13 cellular contexts compared by ENCODE assay signal in the genomic region with DNA sequence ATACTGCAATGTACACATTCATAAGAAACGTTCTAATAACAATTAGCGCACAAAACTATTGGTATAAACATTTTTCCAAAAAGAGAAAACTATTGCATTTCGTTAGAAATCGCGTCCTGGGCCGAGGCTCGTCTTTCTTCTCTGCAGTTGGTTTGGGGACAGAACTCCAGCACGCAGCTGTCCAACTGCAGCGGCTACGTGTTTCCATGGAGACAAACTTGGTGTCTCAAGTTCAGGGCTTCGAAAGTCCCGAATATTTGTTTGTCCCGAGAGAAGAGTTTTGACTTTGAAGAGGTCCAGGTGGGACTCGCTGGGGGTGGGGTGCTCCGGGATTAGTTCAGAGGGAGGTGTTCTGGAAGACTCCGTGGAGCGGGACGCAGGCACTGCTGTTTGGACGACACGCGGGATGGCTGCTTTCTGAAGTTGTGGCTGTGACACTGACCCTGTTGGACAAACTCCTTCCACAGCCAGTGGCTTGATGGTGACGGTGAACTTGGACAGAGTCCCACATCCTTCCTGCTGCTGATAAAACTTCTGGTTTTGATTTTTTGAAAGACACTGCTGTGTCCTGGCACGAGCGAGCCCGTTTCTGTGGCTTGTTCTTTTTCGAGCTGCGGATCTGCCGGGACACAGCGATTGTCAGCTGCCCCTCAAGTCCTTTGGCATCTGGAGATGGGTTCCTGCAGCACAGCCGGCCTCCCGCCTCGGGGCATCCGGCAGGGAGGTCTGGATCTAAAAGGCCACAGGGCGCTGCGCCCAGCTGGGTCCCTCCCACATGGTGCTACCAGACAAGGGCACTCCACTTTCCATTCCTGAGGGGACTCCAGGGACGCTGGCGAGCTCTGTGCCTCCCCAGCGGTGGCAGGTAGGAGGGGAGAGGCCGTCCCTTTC. TPM values are rescaled to one million over a fixed set of nuclear protein-coding genes. Genes with fewer than 3 reads are reported as not detected.
A peak's percentile ranks its signal among the peaks of the same experiment; 100 is the strongest.
DNase-seq lines count a peak whose midpoint lies in the region; ATAC-seq and TF ChIP-seq lines count a peak whose summit lies in the region.
"Had no signal": no experiment of that assay in that cellular context is flagged by ENCODE, and none has a peak within 500 bp of the region (broad histone marks: within the 10 kb centered on the region; RNA-seq: fewer than 3 reads in every experiment).

No MANE protein-coding gene starts in this region.

- no peak overlapping the region for H3K27ac Mint-ChIP-seq in activated T-cell treated with anti-CD3 and anti-CD28 coated beads, Interleukin-2, amount 50 U/mL, for 72 hours
- H3K27ac Mint-ChIP-seq: activated CD4-positive, alpha-beta T cell treated with anti-CD3 and anti-CD28 coated beads, Interleukin-2, amount 10 ng/mL, durations not matched to agents 24 days and 14 days; CD4-positive, alpha-beta memory T cell had no signal

- H3K4me1 Mint-ChIP-seq in activated T-cell treated with anti-CD3 and anti-CD28 coated beads, Interleukin-2, amount 50 U/mL, for 72 hours (ENCODE audit: low read depth): peaks cover 11% of the 10 kb centered on the region
- H3K4me1 Mint-ChIP-seq: CD4-positive, alpha-beta memory T cell had no signal

- ATAC-seq in activated T-cell treated with anti-CD3 and anti-CD28 coated beads, Interleukin-2, amount 50 U/mL, for 72 hours (replicated peaks in 1 of 2): no peak
- no peak for ATAC-seq in HG03439 (IDR thresholded peaks at IDR 0.05; ENCODE audit: unreplicated experiment)
- ATAC-seq in GM19467 (IDR thresholded peaks at IDR 0.05; ENCODE audit: unreplicated experiment): no peak

- H3K27ac ChIP-seq in brain microvascular endothelial cell: no peak overlapping the region
- peak overlapping the region; percentile 46 for H3K27ac ChIP-seq in hepatocyte
- H3K27ac ChIP-seq in sigmoid colon: peak overlapping the region; percentile 45 to 76 (median 47)
- H3K27ac ChIP-seq: suprapubic skin had no signal

- intact Hi-C loops in sigmoid colon (cut with DNase I): no loop called here

- no peaks in the 10 kb centered on the region for H3K36me3 Mint-ChIP-seq in activated T-cell treated with anti-CD3 and anti-CD28 coated beads, Interleukin-2, amount 50 U/mL, for 72 hours (ENCODE audit: insufficient read depth in 2 of 2)
- H3K36me3 Mint-ChIP-seq: CD4-positive, alpha-beta memory T cell had no signal

- TF ChIP-seq CTCF in brain microvascular endothelial cell (IDR thresholded peaks at IDR 0.05; ENCODE audit: low read depth, low read length, missing control alignments) (no peak), hepatocyte (IDR thresholded peaks at IDR 0.05; ENCODE audit: poor library complexity) (no peak), sigmoid colon (IDR thresholded peaks at IDR 0.05) (no peak)

- H2AFZ ChIP-seq in hepatocyte: no peak overlapping the region

- peak overlapping the region; percentile 56 for H3K4me2 ChIP-seq in hepatocyte

- no peak for TF ChIP-seq POLR2A in sigmoid colon (IDR thresholded peaks at IDR 0.05)

- TF ChIP-seq EP300 in sigmoid colon (IDR thresholded peaks at IDR 0.05): no peak

- H3K9me3 ChIP-seq in hepatocyte (ENCODE audit: low read depth): no peaks in the 10 kb centered on the region
- H3K9me3 ChIP-seq in sigmoid colon: no peaks in the 10 kb centered on the region
- H3K9me3 ChIP-seq: suprapubic skin had no signal

- no peaks in the 10 kb centered on the region for H4K20me1 ChIP-seq in hepatocyte (ENCODE audit: insufficient read depth, poor library complexity, severe bottlenecking)

- H3K4me1 ChIP-seq in hepatocyte (ENCODE audit: insufficient read depth) (peaks cover 17% of the 10 kb centered on the region), sigmoid colon (peaks cover 0 to 21% (median 11%) of the 10 kb centered on the region in 4 donors)

- no peaks in the 10 kb centered on the region for H3K9me3 Mint-ChIP-seq in activated T-cell treated with anti-CD3 and anti-CD28 coated beads, Interleukin-2, amount 50 U/mL, for 72 hours
- H3K9me3 Mint-ChIP-seq: activated CD4-positive, alpha-beta T cell treated with anti-CD3 and anti-CD28 coated beads, Interleukin-2, amount 10 ng/mL, durations not matched to agents 24 days and 14 days had no signal

- in situ Hi-C loops in brain microvascular endothelial cell (cut with HindIII; ENCODE audit: low pct_ligation_motif_present, low sequenced_read_pairs): no loop called here

- no peak overlapping the region for H3K4me3 ChIP-seq in brain microvascular endothelial cell (ENCODE audit: low read depth, low read length)
- no peak overlapping the region for H3K4me3 ChIP-seq in hepatocyte
- no peak overlapping the region for H3K4me3 ChIP-seq in sigmoid colon
- H3K4me3 ChIP-seq: suprapubic skin had no signal

- no peaks in the 10 kb centered on the region for H3K9me2 ChIP-seq in hepatocyte (replicated peaks; ENCODE audit: insufficient read depth)

- H3K4me3 Mint-ChIP-seq in activated T-cell treated with anti-CD3 and anti-CD28 coated beads, Interleukin-2, amount 50 U/mL, for 72 hours: no peak overlapping the region
- H3K4me3 Mint-ChIP-seq: activated CD4-positive, alpha-beta T cell treated with anti-CD3 and anti-CD28 coated beads, Interleukin-2, amount 10 ng/mL, durations not matched to agents 24 days and 14 days; CD4-positive, alpha-beta memory T cell had no signal

- no peaks in the 10 kb centered on the region for H3K36me3 ChIP-seq in brain microvascular endothelial cell (replicated peaks)
- H3K36me3 ChIP-seq in hepatocyte (replicated peaks; ENCODE audit: insufficient read depth, low read depth): no peaks in the 10 kb centered on the region
- peaks cover 4 to 42% (median 21%) of the 10 kb centered on the region in 4 donors for H3K36me3 ChIP-seq in sigmoid colon

- no peaks in the 10 kb centered on the region for H3K79me2 ChIP-seq in hepatocyte

- no peaks in the 10 kb centered on the region for H3K27me3 Mint-ChIP-seq in activated T-cell treated with anti-CD3 and anti-CD28 coated beads, Interleukin-2, amount 50 U/mL, for 72 hours (ENCODE audit: low read depth)
- H3K27me3 Mint-ChIP-seq: activated CD4-positive, alpha-beta T cell treated with anti-CD3 and anti-CD28 coated beads, Interleukin-2, amount 10 ng/mL, durations not matched to agents 24 days and 14 days; CD4-positive, alpha-beta memory T cell had no signal

- no peaks in the 10 kb centered on the region for H3K27me3 ChIP-seq in brain microvascular endothelial cell (replicated peaks)
- no peaks in the 10 kb centered on the region for H3K27me3 ChIP-seq in hepatocyte
- no peaks in the 10 kb centered on the region for H3K27me3 ChIP-seq in sigmoid colon
- H3K27me3 ChIP-seq: suprapubic skin had no signal

- DNase-seq in M059J (ENCODE audit: low read depth): peak; percentile 47
- DNase-seq in brain microvascular endothelial cell: peak; percentile 27
- no peak for DNase-seq in hepatocyte (ENCODE audit: low spot score)
- peak; percentile 81 for DNase-seq in sigmoid colon
- no peak for DNase-seq in activated T-cell treated with anti-CD3 and anti-CD28 coated beads, Interleukin-2, amount 50 U/mL, for 72 hours
- DNase-seq in Kasumi-1 (lab: John Stamatoyannopoulos, UW): no peak
- DNase-seq: activated CD4-positive, alpha-beta T cell treated with anti-CD3 and anti-CD28 coated beads, Interleukin-2, amount 10 ng/mL, durations not matched to agents 24 days and 14 days; CD4-positive, alpha-beta memory T cell; Karpas-422; small intestine had no signal

- 59% methylated on average over 39 of the region's 39 CpGs for WGBS in hepatocyte (ENCODE audit: low lambda C conversion rate, missing lambda C conversion rate)
- WGBS in sigmoid colon, 2 donors: 75 to 85% methylated on average over 39 of the region's 39 CpGs

RNA-seq across cellular contexts. Expression of a gene that starts 15.8 kb away (rescaled TPM):
- 115 and 130 TPM in 2 replicates for total RNA-seq in M059J (2014; rRNA removed; shearing (Covaris generic))
- total RNA-seq in hepatocyte (51.0 and 78.1 TPM in 2 replicates), sigmoid colon (10 to 100 TPM; 63.1 to 86.4 (median 82.7) TPM)
- polyA plus RNA-seq in hepatocyte (10.4 and 16.4 TPM in 2 replicates), sigmoid colon (10 to 100 TPM; 27.0 to 47.5 (median 27.6) TPM)
- 100 to 1,000 TPM in 1 of 2 donors, 10 to 100 TPM in 1; 89.2 to 108 TPM for total RNA-seq in activated T-cell treated with anti-CD3 and anti-CD28 coated beads, Interleukin-2, amount 50 U/mL, for 72 hours

Comparison
In these comparisons a context has a peak if more than half of its experiments do, and no peak if none do; other contexts are left out.
1. DNase-seq: peak in M059J (single experiment), brain microvascular endothelial cell (single experiment) and sigmoid colon (single experiment); none in hepatocyte (single experiment), activated T-cell treated with anti-CD3 and anti-CD28 coated beads, Interleukin-2, amount 50 U/mL, for 72 hours (0 of 2) and Kasumi-1 (0 of 2).